ENCODE assay signal across 15 cellular contexts in the genomic region with DNA sequence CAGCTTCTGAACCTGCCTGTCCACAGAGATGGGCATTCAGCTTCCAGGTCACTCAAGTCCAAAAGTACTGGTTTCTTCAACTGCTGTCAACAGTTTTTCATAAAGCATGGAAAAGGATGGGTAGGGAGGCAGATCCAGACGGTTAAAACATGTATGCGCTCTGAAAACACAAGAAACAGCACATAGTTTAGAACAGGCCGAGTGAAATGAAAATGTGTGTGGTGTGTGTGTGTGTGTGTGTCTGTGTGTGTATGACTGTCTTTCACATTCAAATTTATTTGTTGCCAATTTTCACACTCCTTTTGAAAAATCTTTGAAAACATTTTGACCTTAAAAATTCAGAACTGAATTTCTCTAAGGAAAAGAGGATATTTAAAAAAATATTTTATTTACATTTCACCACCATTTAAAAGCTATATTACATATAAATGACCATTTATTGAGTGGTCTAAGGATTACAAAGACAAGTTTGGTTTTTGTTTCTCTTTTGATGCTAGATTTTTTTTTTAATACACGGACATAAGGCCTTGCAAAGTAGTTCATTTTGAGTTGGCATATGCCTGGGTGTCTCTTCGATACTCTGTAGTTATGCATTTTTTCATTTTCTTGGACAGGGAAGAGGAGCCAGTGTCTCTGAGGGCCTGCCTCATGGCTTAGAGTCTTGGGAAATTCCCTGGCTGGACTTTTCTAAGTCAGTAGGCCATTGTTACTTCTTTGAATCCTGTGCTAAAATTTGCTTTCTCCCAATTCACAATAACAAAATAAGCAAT. TPM values are rescaled to one million over a fixed set of nuclear protein-coding genes. Genes with fewer than 3 reads are reported as not detected.
A peak's percentile ranks its signal among the peaks of the same experiment; 100 is the strongest.
DNase-seq lines count a peak whose midpoint lies in the region; ATAC-seq and TF ChIP-seq lines count a peak whose summit lies in the region.
"Had no signal": no experiment of that assay in that cellular context is flagged by ENCODE, and none has a peak within 500 bp of the region (broad histone marks: within the 10 kb centered on the region; RNA-seq: fewer than 3 reads in every experiment).

No MANE protein-coding gene starts in this region.

- TF ChIP-seq CTCF in heart right ventricle (IDR thresholded peaks at IDR 0.05), result no peak

- no peaks in the 10 kb centered on the region for H3K27me3 Mint-ChIP-seq in stimulated activated naive CD8-positive, alpha-beta T cell treated with anti-CD3 and anti-CD28 coated beads, Interleukin-15, Interleukin-2, amounts not matched to agents 100 ng/mL and 50 ng/mL, for 24 hours
- H3K27me3 Mint-ChIP-seq in activated T-helper 17 cell treated with anti-CD3 and anti-CD28 coated beads, Interleukin-2, amount 50 U/mL, for 72 hours, result no peaks in the 10 kb centered on the region

- H3K4me1 ChIP-seq in heart right ventricle, result peaks cover 0 to 48% (median 16%) of the 10 kb centered on the region in 9 donors

- no peaks in the 10 kb centered on the region for H3K9me3 ChIP-seq in heart right ventricle
- H3K9me3 ChIP-seq: prostate gland had no signal

- intact Hi-C loops in heart right ventricle (cut with DNase I), result loop anchor here in 1 of 10 donors (5.0 kb wide), 1 partner anchor 36 kb away; no protein-coding TSS in a partner anchor

- 60 to 73% methylated on average over 5 of the region's 5 CpGs for WGBS in heart right ventricle, 2 donors

- DNase-seq in stimulated activated naive CD8-positive, alpha-beta T cell treated with anti-CD3 and anti-CD28 coated beads, Interleukin-15, Interleukin-2, amounts not matched to agents 100 U/mL and 50 U/mL, for 24 hours, result no peak
- no peak for DNase-seq in heart right ventricle
- no peak for DNase-seq in substantia nigra (lab: John Stamatoyannopoulos, UW)
- DNase-seq: activated CD8-positive, alpha-beta memory T cell treated with anti-CD3 and anti-CD28 coated beads, Interleukin-2, amount 50 U/mL, for 4 hours; AML-193; NCI-H1092 treated with DMSO at 0.1 percent for 48 hours; NCI-H446; stimulated activated CD4-positive, alpha-beta T cell treated with anti-CD3 and anti-CD28 coated beads, Interleukin-2, amount 100 ng/mL, for 48 hours had no signal

- no peak overlapping the region for H3K4me3 ChIP-seq in heart right ventricle
- H3K4me3 ChIP-seq: prostate gland had no signal

- peaks cover 0 to 35% (median 6%) of the 10 kb centered on the region in 9 donors for H3K36me3 ChIP-seq in heart right ventricle
- H3K36me3 ChIP-seq: prostate gland had no signal

- peaks cover 49% of the 10 kb centered on the region for H3K4me1 Mint-ChIP-seq in stimulated activated naive CD8-positive, alpha-beta T cell treated with anti-CD3 and anti-CD28 coated beads, Interleukin-15, Interleukin-2, amounts not matched to agents 100 ng/mL and 50 ng/mL, for 24 hours (ENCODE audit: low read depth)
- H3K4me1 Mint-ChIP-seq in activated T-helper 17 cell treated with anti-CD3 and anti-CD28 coated beads, Interleukin-2, amount 50 U/mL, for 72 hours, result peaks cover 39% of the 10 kb centered on the region

- H3K27ac ChIP-seq in heart right ventricle (peak overlapping the region in 6 of 10 donors; percentile 5 to 44 (median 18)), substantia nigra (ENCODE audit: low read depth, low read length, poor library complexity, severe bottlenecking) (no peak overlapping the region)
- H3K27ac ChIP-seq: epithelial cell of prostate, prostate gland had no signal

- H3K36me3 Mint-ChIP-seq in stimulated activated naive CD8-positive, alpha-beta T cell treated with anti-CD3 and anti-CD28 coated beads, Interleukin-15, Interleukin-2, amounts not matched to agents 100 ng/mL and 50 ng/mL, for 24 hours (ENCODE audit: low read depth), result no peaks in the 10 kb centered on the region
- no peaks in the 10 kb centered on the region for H3K36me3 Mint-ChIP-seq in activated T-helper 17 cell treated with anti-CD3 and anti-CD28 coated beads, Interleukin-2, amount 50 U/mL, for 72 hours (ENCODE audit: low read depth)

- no peaks in the 10 kb centered on the region for H3K27me3 ChIP-seq in heart right ventricle

- H3K4me3 Mint-ChIP-seq in stimulated activated naive CD8-positive, alpha-beta T cell treated with anti-CD3 and anti-CD28 coated beads, Interleukin-15, Interleukin-2, amounts not matched to agents 100 ng/mL and 50 ng/mL, for 24 hours, result peak overlapping the region; percentile 57
- peak overlapping the region; percentile 88 for H3K4me3 Mint-ChIP-seq in activated T-helper 17 cell treated with anti-CD3 and anti-CD28 coated beads, Interleukin-2, amount 50 U/mL, for 72 hours

- H3K27ac Mint-ChIP-seq in stimulated activated naive CD8-positive, alpha-beta T cell treated with anti-CD3 and anti-CD28 coated beads, Interleukin-15, Interleukin-2, amounts not matched to agents 100 ng/mL and 50 ng/mL, for 24 hours, result peak overlapping the region; percentile 84
- peak overlapping the region; percentile 95 for H3K27ac Mint-ChIP-seq in activated T-helper 17 cell treated with anti-CD3 and anti-CD28 coated beads, Interleukin-2, amount 50 U/mL, for 72 hours

- no peak for ATAC-seq in stimulated activated naive CD8-positive, alpha-beta T cell treated with anti-CD3 and anti-CD28 coated beads, Interleukin-15, Interleukin-2, amounts not matched to agents 100 U/mL and 50 U/mL, for 24 hours
- peak; percentile 23 for ATAC-seq in activated T-helper 17 cell treated with anti-CD3 and anti-CD28 coated beads, Interleukin-2, amount 50 U/mL, for 72 hours (replicated peaks)
- ATAC-seq in heart right ventricle, result peak in 3 of 8 donors; percentile 45 to 55 (median 47)
- no peak for ATAC-seq in HG02759 (IDR thresholded peaks at IDR 0.05; ENCODE audit: unreplicated experiment)
- ATAC-seq in HG02938 (IDR thresholded peaks at IDR 0.05; ENCODE audit: unreplicated experiment), result no peak
- no peak for ATAC-seq in GM18511 (IDR thresholded peaks at IDR 0.05; ENCODE audit: unreplicated experiment)

- H3K9me3 Mint-ChIP-seq in stimulated activated naive CD8-positive, alpha-beta T cell treated with anti-CD3 and anti-CD28 coated beads, Interleukin-15, Interleukin-2, amounts not matched to agents 100 ng/mL and 50 ng/mL, for 24 hours, result no peaks in the 10 kb centered on the region
- H3K9me3 Mint-ChIP-seq in activated T-helper 17 cell treated with anti-CD3 and anti-CD28 coated beads, Interleukin-2, amount 50 U/mL, for 72 hours, result no peaks in the 10 kb centered on the region

RNA-seq across cellular contexts. Expression of a gene that starts 30.0 kb away (rescaled TPM):
- 100 to 1,000 TPM; 168 to 190 TPM for total RNA-seq in activated T-helper 17 cell treated with anti-CD3 and anti-CD28 coated beads, Interleukin-2, amount 50 U/mL, for 72 hours
- total RNA-seq in heart right ventricle, result 10 to 100 TPM in 1 of 10 donors, 1 to 10 TPM in 9; 2.6 to 20.4 (median 4.4) TPM
- polyA plus RNA-seq in heart right ventricle, result 1 to 10 TPM; 2.0 TPM

Comparison
In these comparisons a context has a peak if more than half of its experiments do, and no peak if none do; other contexts are left out.
1. RNA of a gene that starts 30.0 kb away (total RNA-seq): 168 to 190 TPM in activated T-helper 17 cell treated with anti-CD3 and anti-CD28 coated beads, Interleukin-2, amount 50 U/mL, for 72 hours; 2.6 to 20.4 TPM in heart right ventricle; every median in the first group is over 4 times any median in the second.